In the genomic region with DNA sequence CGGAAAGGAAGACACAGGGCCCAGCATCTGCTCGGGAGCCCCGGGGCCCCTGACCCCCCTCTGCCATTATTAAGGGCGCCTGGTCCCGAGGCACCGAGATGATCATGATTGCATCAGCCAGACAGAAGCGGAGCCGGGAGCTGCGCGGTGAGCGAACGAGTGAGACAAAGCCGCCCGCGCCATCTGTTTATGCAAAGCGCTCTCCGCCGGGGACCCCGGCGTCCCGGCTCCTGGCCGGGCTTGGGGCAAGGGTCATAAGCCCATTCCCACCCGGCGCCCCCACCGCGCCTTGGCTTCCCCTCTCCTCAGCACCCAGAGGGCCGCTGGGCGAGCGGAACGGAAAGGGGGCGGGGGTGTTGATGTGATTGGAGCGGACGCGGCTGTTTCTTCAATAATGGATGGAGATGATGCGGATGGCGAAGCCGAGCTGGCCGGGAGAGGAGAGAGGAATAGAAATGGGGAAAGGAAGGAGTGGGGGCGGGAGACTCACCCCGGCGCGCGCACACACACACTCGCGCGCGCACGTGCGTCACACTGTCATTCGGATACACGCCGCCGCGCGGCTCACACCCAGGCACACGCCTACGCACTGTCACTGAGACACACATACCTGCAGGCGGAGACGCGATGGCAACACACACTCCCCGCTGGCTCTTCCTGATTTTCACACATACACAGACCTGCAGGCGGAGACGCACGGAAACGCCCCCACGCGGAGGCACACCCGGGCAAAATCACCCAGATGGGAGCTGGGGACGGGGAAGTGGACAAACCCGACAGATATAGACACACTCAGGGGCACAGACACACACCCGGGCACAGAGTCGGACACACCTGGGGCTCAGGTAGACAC, we compare ENCODE assay signal across 8 cellular contexts. TPM values are rescaled to one million over a fixed set of nuclear protein-coding genes. Genes with fewer than 3 reads are reported as not detected.
DNase-seq lines count a peak whose midpoint lies in the region; ATAC-seq and TF ChIP-seq lines count a peak whose summit lies in the region.

No MANE protein-coding gene starts in this region.

- CTCF ChIA-PET in BJ (lab: Yijun Ruan, JAX) = interaction anchor here (0.9 to 14.1 kb wide), 22 partner anchors 12 to 234 kb away, joined by 3 to 334 read pairs (median 6); partner anchors contain the start of genes INHBE, NEMP1, NXPH4 and SHMT2

- peak; percentile 54 to 72 for ATAC-seq in naive thymus-derived CD8-positive, alpha-beta T cell
- ATAC-seq in HG02571 (IDR thresholded peaks at IDR 0.05; ENCODE audit: unreplicated experiment) = no peak

- peaks cover 0 to 8% (median 3%) of the 10 kb centered on the region in 3 donors for H3K36me3 Mint-ChIP-seq in naive thymus-derived CD8-positive, alpha-beta T cell

- H3K4me3 ChIP-seq in BJ (ENCODE audit: low read depth, low read length) = peak overlapping the region; percentile 60
- peak overlapping the region; percentile 50 for H3K4me3 ChIP-seq in epithelial cell of proximal tubule (ENCODE audit: low read depth, low read length)

- H3K27me3 Mint-ChIP-seq in naive thymus-derived CD8-positive, alpha-beta T cell = peaks cover 31 to 95% (median 67%) of the 10 kb centered on the region in 5 donors

- H3K27ac Mint-ChIP-seq in naive thymus-derived CD8-positive, alpha-beta T cell = peak overlapping the region; percentile 7 to 93 (median 85)

- peak; percentile 22 for TF ChIP-seq CTCF in BJ (IDR thresholded peaks at IDR 0.05; ENCODE audit: insufficient read depth, low read depth, low read length)
- TF ChIP-seq CTCF in epithelial cell of proximal tubule (conservative IDR thresholded peaks at IDR 0.05; ENCODE audit: low read depth, low read length) = no peak

- H3K9me3 Mint-ChIP-seq in naive thymus-derived CD8-positive, alpha-beta T cell = no peaks in the 10 kb centered on the region

- H3K27me3 ChIP-seq in BJ (ENCODE audit: control insufficient read depth, insufficient read depth, low read length) = no peaks in the 10 kb centered on the region; the same call in 1 of the 2 replicates

- POLR2A ChIA-PET in BJ (lab: Charles Lee) = interaction anchor here (0.5 to 1.1 kb wide), 4 partner anchors 10 to 854 kb away, joined by 3 to 7 read pairs (median 5); partner anchors contain the start of gene SHMT2
- POLR2A ChIA-PET in naive thymus-derived CD8-positive, alpha-beta T cell (lab: Charles Lee) = interaction anchor here (0.7 to 7.5 kb wide), 6 partner anchors 11 to 52 kb away, joined by 3 to 72 read pairs (median 21); partner anchors contain the start of genes NXPH4 and SHMT2

- DNase-seq in BJ (ENCODE audit: low read depth) = no peak
- DNase-seq in HCEC 1CT = peak; percentile 57
- DNase-seq in NCI-H748 (lab: John Stamatoyannopoulos, UW; ENCODE audit: unreplicated experiment) = peak; percentile 89
- DNase-seq in activated CD8-positive, alpha-beta memory T cell treated with anti-CD3 and anti-CD28 coated beads, Interleukin-2, amount 50 U/mL, for 4 hours = peak; percentile 83
- DNase-seq in epithelial cell of proximal tubule (ENCODE audit: low read depth) = no peak
- peak; percentile 56 to 83 (median 70) for DNase-seq in naive thymus-derived CD8-positive, alpha-beta T cell
- DNase-seq in superior temporal gyrus (ENCODE audit: extremely low spot score) = peak; percentile 69

- peaks cover 7% of the 10 kb centered on the region; the same call in 1 of the 2 replicates for H3K36me3 ChIP-seq in BJ (ENCODE audit: control insufficient read depth, insufficient read depth, low read length)

- H3K4me1 Mint-ChIP-seq in naive thymus-derived CD8-positive, alpha-beta T cell = peaks cover 44 to 80% (median 67%) of the 10 kb centered on the region in 4 donors

- peak overlapping the region; percentile 90 to 98 (median 94) for H3K4me3 Mint-ChIP-seq in naive thymus-derived CD8-positive, alpha-beta T cell

RNA-seq across cellular contexts. Expression of gene STAC3, which starts 10.7 kb away (rescaled TPM):
- polyA plus RNA-seq in BJ (2011; rRNA removed) = 0.12 and 0.48 TPM in 2 replicates
- polyA minus RNA-seq in BJ (2011; rRNA and poly(A)+ RNA removed) = 0.62 and 0.67 TPM in 2 replicates
- total RNA-seq in epithelial cell of proximal tubule = not detected in 2 replicates
- total RNA-seq in naive thymus-derived CD8-positive, alpha-beta T cell = 1 to 10 TPM; 2.5 to 2.6 TPM
- polyA plus RNA-seq in naive thymus-derived CD8-positive, alpha-beta T cell = not detected

RNA-seq across cellular contexts. Expression of gene SHMT2, which starts 10.8 kb away (rescaled TPM):
- 299 and 550 TPM in 2 replicates for polyA plus RNA-seq in BJ (2011; rRNA removed)
- polyA minus RNA-seq in BJ (2011; rRNA and poly(A)+ RNA removed) = 213 and 403 TPM in 2 replicates
- 118 and 258 TPM in 2 replicates for total RNA-seq in epithelial cell of proximal tubule
- 10 to 100 TPM; 45.2 to 45.3 TPM for total RNA-seq in naive thymus-derived CD8-positive, alpha-beta T cell
- 10 to 100 TPM; 27.3 to 31.2 (median 28.8) TPM for polyA plus RNA-seq in naive thymus-derived CD8-positive, alpha-beta T cell

RNA-seq across cellular contexts. Expression of gene NXPH4, which starts 23.7 kb away (rescaled TPM):
- 1.4 and 2.8 TPM in 2 replicates for polyA plus RNA-seq in BJ (2011; rRNA removed)
- 1.8 and 2.2 TPM in 2 replicates for polyA minus RNA-seq in BJ (2011; rRNA and poly(A)+ RNA removed)
- not detected in 2 replicates for total RNA-seq in epithelial cell of proximal tubule
- under 1 TPM; 0.41 to 0.55 TPM for total RNA-seq in naive thymus-derived CD8-positive, alpha-beta T cell
- not detected for polyA plus RNA-seq in naive thymus-derived CD8-positive, alpha-beta T cell

Comparison
In these comparisons a context has a peak if more than half of its experiments do, and no peak if none do; other contexts are left out.
1. DNase-seq: peak in HCEC 1CT (single experiment), NCI-H748 (single experiment), activated CD8-positive, alpha-beta memory T cell treated with anti-CD3 and anti-CD28 coated beads, Interleukin-2, amount 50 U/mL, for 4 hours (single experiment), naive thymus-derived CD8-positive, alpha-beta T cell (10 of 10) and superior temporal gyrus (single experiment); none in BJ (single experiment) and epithelial cell of proximal tubule (single experiment).